1 cellular context compared by ENCODE assay signal in the genomic region with DNA sequence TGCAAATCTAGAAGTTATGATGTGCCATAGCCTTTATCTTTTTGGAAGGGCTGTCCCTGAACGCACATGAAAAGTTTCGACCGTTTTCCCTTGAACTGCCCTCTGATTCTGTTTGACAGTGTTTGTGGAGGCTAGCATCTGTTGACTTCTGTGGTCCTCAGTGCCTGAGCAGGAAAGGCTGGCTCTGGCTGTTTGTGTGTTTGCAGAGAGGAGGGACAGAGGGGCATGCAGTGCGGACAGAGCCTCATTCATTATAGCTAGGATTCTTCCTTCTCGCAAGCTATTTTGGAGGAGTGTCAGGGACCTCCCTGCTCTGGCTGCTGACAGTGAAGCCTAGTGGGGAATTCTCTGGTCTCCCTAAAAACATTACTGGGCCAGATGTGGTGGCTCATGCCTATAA.
TF ChIP-seq lines count a peak whose summit lies in the region.

No MANE protein-coding gene starts in this region.

TF ChIP-seq in IMR-90, 13 proteins besides CTCF, POLR2A, EP300 and RAD21:
- no peak for TF ChIP-seq MAZ (IDR thresholded peaks at IDR 0.05; ENCODE audit: borderline replicate concordance, low read depth, low read length)
- TF ChIP-seq NFE2L2 (IDR thresholded peaks at IDR 0.05; ENCODE audit: low read depth, low read length): no peak
- TF ChIP-seq, protein P1, sequence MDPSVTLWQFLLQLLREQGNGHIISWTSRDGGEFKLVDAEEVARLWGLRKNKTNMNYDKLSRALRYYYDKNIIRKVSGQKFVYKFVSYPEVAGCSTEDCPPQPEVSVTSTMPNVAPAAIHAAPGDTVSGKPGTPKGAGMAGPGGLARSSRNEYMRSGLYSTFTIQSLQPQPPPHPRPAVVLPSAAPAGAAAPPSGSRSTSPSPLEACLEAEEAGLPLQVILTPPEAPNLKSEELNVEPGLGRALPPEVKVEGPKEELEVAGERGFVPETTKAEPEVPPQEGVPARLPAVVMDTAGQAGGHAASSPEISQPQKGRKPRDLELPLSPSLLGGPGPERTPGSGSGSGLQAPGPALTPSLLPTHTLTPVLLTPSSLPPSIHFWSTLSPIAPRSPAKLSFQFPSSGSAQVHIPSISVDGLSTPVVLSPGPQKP (IDR thresholded peaks at IDR 0.05; ENCODE audit: borderline replicate concordance, low read depth, low read length): no peak
- no peak for TF ChIP-seq MAFK (IDR thresholded peaks at IDR 0.05; ENCODE audit: low read depth, low read length)
- TF ChIP-seq, protein P2, sequence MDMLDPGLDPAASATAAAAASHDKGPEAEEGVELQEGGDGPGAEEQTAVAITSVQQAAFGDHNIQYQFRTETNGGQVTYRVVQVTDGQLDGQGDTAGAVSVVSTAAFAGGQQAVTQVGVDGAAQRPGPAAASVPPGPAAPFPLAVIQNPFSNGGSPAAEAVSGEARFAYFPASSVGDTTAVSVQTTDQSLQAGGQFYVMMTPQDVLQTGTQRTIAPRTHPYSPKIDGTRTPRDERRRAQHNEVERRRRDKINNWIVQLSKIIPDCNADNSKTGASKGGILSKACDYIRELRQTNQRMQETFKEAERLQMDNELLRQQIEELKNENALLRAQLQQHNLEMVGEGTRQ (IDR thresholded peaks at IDR 0.05; ENCODE audit: low read depth, low read length): no peak
- TF ChIP-seq CEBPB (IDR thresholded peaks at IDR 0.05; ENCODE audit: low read depth, low read length): no peak
